In genomic region chr4:143482753-143483362, GRCh38 we compare ENCODE assay signal across 8 cellular contexts. TPM values are rescaled to one million over a fixed set of nuclear protein-coding genes. Genes with fewer than 3 reads are reported as not detected.
DNase-seq lines count a peak whose midpoint lies in the region; ATAC-seq and TF ChIP-seq lines count a peak whose summit lies in the region.

No MANE protein-coding gene starts in this region.

- H4K20me1 ChIP-seq in MM.1S (ENCODE audit: insufficient read depth, low read length): no peaks in the 10 kb centered on the region

- WGBS in body of pancreas, 2 donors: 5 to 9% methylated on average over 2 of the region's 2 CpGs
- WGBS in testis, 2 donors: 28 to 34% methylated on average over 2 of the region's 2 CpGs

- no peaks in the 10 kb centered on the region for H3K9me3 Mint-ChIP-seq in stimulated activated memory B cell treated with anti-CD40 and anti-IgM and Interleukin-4, amounts not matched to agents 10 μg/mL and 1 μg/mL and 100 μg/mL, for 72 hours

- DNase-seq in DMS53 (lab: John Stamatoyannopoulos, UW) (peak; percentile 61), MM.1S (peak; percentile 48), body of pancreas (peak; percentile 13 to 34 (median 20)), iris pigment epithelial cell (ENCODE audit: low read depth) (peak; percentile 65), testis (peak; percentile 33)

- H3K36me3 ChIP-seq in MM.1S (replicated peaks; ENCODE audit: insufficient read depth, low read length) (no peaks in the 10 kb centered on the region), body of pancreas (replicated peaks in 1 of 2; ENCODE audit: insufficient read depth in 1 of 2, low read depth in 2 of 2) (no peaks in the 10 kb centered on the region), testis (ENCODE audit: low read depth, missing control alignments) (no peaks in the 10 kb centered on the region)

- no peak overlapping the region for H3K4me2 ChIP-seq in MM.1S (ENCODE audit: low read depth, low read length)

- no peaks in the 10 kb centered on the region for H3K4me1 Mint-ChIP-seq in stimulated activated memory B cell treated with anti-CD40 and anti-IgM and Interleukin-4, amounts not matched to agents 10 μg/mL and 1 μg/mL and 100 μg/mL, for 72 hours

- H3K4me3 ChIP-seq in MM.1S (ENCODE audit: low read length) (no peak overlapping the region), body of pancreas (no peak overlapping the region), testis (no peak overlapping the region)

- intact Hi-C loops in body of pancreas (cut with DNase I): no loop called here
- intact Hi-C loops in testis (cut with DNase I; ENCODE audit: low total_unique reads): loop anchor here (10.0 kb wide), 1 partner anchor 278 kb away; no protein-coding TSS in a partner anchor

- no peak overlapping the region for H2AFZ ChIP-seq in MM.1S (ENCODE audit: low read length)

- no peak overlapping the region for H3K27ac Mint-ChIP-seq in stimulated activated memory B cell treated with anti-CD40 and anti-IgM and Interleukin-4, amounts not matched to agents 10 μg/mL and 1 μg/mL and 100 μg/mL, for 72 hours

- no peak overlapping the region for H3K4me3 Mint-ChIP-seq in stimulated activated memory B cell treated with anti-CD40 and anti-IgM and Interleukin-4, amounts not matched to agents 10 μg/mL and 1 μg/mL and 100 μg/mL, for 72 hours

- no peaks in the 10 kb centered on the region for H3K4me1 ChIP-seq in MM.1S (ENCODE audit: low read length)
- no peaks in the 10 kb centered on the region for H3K4me1 ChIP-seq in body of pancreas
- no peaks in the 10 kb centered on the region for H3K4me1 ChIP-seq in testis

- peaks cover 20% of the 10 kb centered on the region for H3K27me3 Mint-ChIP-seq in stimulated activated memory B cell treated with anti-CD40 and anti-IgM and Interleukin-4, amounts not matched to agents 10 μg/mL and 1 μg/mL and 100 μg/mL, for 72 hours

- H3K9me3 ChIP-seq in MM.1S (replicated peaks; ENCODE audit: insufficient read depth, low read length) (no peaks in the 10 kb centered on the region), body of pancreas (no peaks in the 10 kb centered on the region), testis (no peaks in the 10 kb centered on the region)

- TF ChIP-seq POLR2A in body of pancreas (IDR thresholded peaks at IDR 0.05) (no peak), testis (IDR thresholded peaks at IDR 0.05) (no peak)

- no peak overlapping the region for H3K9ac ChIP-seq in MM.1S (ENCODE audit: low read length)

- peak; percentile 67 for ATAC-seq in GM21717 (IDR thresholded peaks at IDR 0.05; ENCODE audit: unreplicated experiment)
- ATAC-seq in body of pancreas: peak; percentile 47
- ATAC-seq in activated CD4-positive, CD25-positive, alpha-beta regulatory T cell treated with anti-CD3 and anti-CD28 coated beads, Interleukin-2, amount 50 U/mL, for 24 hours: no peak
- no peak for ATAC-seq in stimulated activated memory B cell treated with anti-CD40 and anti-IgM and Interleukin-4, amounts not matched to agents 10 μg/mL and 1 μg/mL and 100 μg/mL, for 72 hours

- H3K9me2 ChIP-seq in MM.1S (replicated peaks; ENCODE audit: insufficient read depth, low read length): no peaks in the 10 kb centered on the region

- no peaks in the 10 kb centered on the region for H3K36me3 Mint-ChIP-seq in stimulated activated memory B cell treated with anti-CD40 and anti-IgM and Interleukin-4, amounts not matched to agents 10 μg/mL and 1 μg/mL and 100 μg/mL, for 72 hours

- H3F3A ChIP-seq in MM.1S (ENCODE audit: insufficient read depth, low read length): no peaks in the 10 kb centered on the region; the same call in 1 of the 2 replicates

- TF ChIP-seq CTCF in MM.1S (IDR thresholded peaks at IDR 0.05; ENCODE audit: low read length) (peak; percentile 46), body of pancreas (IDR thresholded peaks at IDR 0.05) (peak; percentile 39 to 79 (median 66)), testis (IDR thresholded peaks at IDR 0.05) (peak; percentile 51 to 67 (median 61))

- H3K27me3 ChIP-seq in MM.1S (replicated peaks; ENCODE audit: insufficient read depth, low read length): no peaks in the 10 kb centered on the region
- no peaks in the 10 kb centered on the region for H3K27me3 ChIP-seq in body of pancreas
- no peaks in the 10 kb centered on the region for H3K27me3 ChIP-seq in testis

- no peak overlapping the region for H3K27ac ChIP-seq in MM.1S (ENCODE audit: low read length)
- H3K27ac ChIP-seq in body of pancreas: no peak overlapping the region
- H3K27ac ChIP-seq in testis: no peak overlapping the region

- H3K79me2 ChIP-seq in MM.1S (ENCODE audit: low read length): no peaks in the 10 kb centered on the region

RNA-seq across cellular contexts. Expression of gene SMARCA5, which starts 30.6 kb away (rescaled TPM):
- total RNA-seq in body of pancreas (10 to 100 TPM; 20.8 to 21.0 TPM), testis (100 to 1,000 TPM in 1 of 2 donors, 10 to 100 TPM in 1; 82.8 to 108 TPM)
- 46.2 TPM for polyA plus RNA-seq in testis (ENCODE audit: insufficient read depth, low read depth, low replicate concordance)

Comparison
In these comparisons a context has a peak if more than half of its experiments do, and no peak if none do; other contexts are left out.
1. ATAC-seq: peak in GM21717 (single experiment) and body of pancreas (single experiment); none in activated CD4-positive, CD25-positive, alpha-beta regulatory T cell treated with anti-CD3 and anti-CD28 coated beads, Interleukin-2, amount 50 U/mL, for 24 hours (0 of 2) and stimulated activated memory B cell treated with anti-CD40 and anti-IgM and Interleukin-4, amounts not matched to agents 10 μg/mL and 1 μg/mL and 100 μg/mL, for 72 hours (single experiment).
2. Peak in every context shown above with its lines, with median percentiles within 50 percentile points of each other: DNase-seq and CTCF ChIP-seq.